Comparison of ENCODE assay signal across 15 cellular contexts in genomic region chr2:70615222-70615621, GRCh38.
"Had no signal": no experiment of that assay in that cellular context is flagged by ENCODE, and none has a peak within 500 bp of the region (broad histone marks: within the 10 kb centered on the region; RNA-seq: fewer than 3 reads in every experiment).

No MANE protein-coding gene starts in this region.

- H3K4me3 ChIP-seq: sigmoid colon, upper lobe of left lung had no signal

- ATAC-seq: activated T-cell treated with anti-CD3 and anti-CD28 coated beads, Interleukin-2, amount 50 U/mL, for 72 hours; left lobe of liver had no signal

- DNase-seq: activated CD4-positive, alpha-beta memory T cell treated with anti-CD3 and anti-CD28 coated beads, Interleukin-2, amount 10 ng/mL, durations not matched to agents 7 days and 5 days; activated CD8-positive, alpha-beta memory T cell treated with anti-CD3 and anti-CD28 coated beads, Interleukin-2, amount 50 U/mL, for 4 hours; activated gamma-delta T cell treated with Interleukin-2 at 50 U/mL for 16 hours; activated naive CD8-positive, alpha-beta T cell treated with anti-CD3 and anti-CD28 coated beads for 36 hours; activated T-cell treated with anti-CD3 and anti-CD28 coated beads, Interleukin-2, amount 50 U/mL, for 72 hours; cerebellar nuclear complex; dermis blood vessel endothelial cell; endodermal cell; mammary epithelial cell; nephron progenitor cell; sigmoid colon; stimulated activated CD4-positive, alpha-beta T cell treated with anti-CD3 and anti-CD28 coated beads, Interleukin-12 subunit alpha, Interleukin-12 subunit beta, amount 100 ng/mL, for 4 hours; stimulated activated naive CD4-positive, alpha-beta T cell; upper lobe of left lung had no signal
